In the genomic region with DNA sequence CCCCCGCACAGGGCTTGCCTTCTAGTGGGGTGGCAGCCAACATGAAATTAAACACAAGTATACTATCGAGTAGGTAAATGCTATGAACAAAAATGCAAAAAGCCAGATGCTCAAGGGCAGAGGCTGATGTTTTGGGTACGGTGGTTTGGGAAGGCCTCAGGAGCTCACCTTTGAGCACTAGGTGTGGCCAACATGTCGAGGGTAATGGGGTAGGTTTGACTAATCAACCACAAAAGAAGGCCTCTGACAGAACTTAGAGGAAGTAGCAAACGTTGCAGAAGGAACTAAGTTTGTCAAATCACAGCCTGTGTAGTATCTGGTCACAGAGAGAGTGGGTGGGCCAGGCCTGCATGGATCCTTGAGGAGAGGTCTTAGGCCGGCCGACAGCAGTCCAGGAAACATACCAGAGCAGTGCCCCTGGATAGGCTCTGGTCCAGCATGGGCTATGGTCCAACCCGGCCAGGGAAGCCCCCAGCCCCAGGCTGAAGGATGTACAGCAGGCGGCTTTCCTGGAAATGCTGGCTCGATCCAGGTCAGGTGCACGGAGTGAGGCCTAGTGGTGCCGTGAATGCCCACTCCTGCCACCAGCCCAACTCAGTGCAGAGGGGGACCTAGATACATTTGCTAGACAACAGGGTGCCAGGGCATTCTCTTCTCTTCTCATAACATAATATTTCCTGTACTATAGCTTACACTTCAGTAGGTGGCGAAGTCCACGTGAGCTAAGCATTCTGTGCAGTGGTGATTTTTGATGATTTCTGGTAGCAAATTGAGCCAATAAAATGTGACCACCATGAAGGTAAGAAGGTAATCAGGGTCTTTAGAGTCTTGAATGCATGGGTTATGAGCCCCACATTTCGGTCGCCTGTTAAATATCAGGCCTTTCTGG, we compare ENCODE assay signal across 8 cellular contexts. TPM values are rescaled to one million over a fixed set of nuclear protein-coding genes. Genes with fewer than 3 reads are reported as not detected.
A peak's percentile ranks its signal among the peaks of the same experiment; 100 is the strongest.
DNase-seq lines count a peak whose midpoint lies in the region; ATAC-seq and TF ChIP-seq lines count a peak whose summit lies in the region.

No MANE protein-coding gene starts in this region.

- 84% methylated on average over 16 of the region's 16 CpGs for WGBS in liver

- H3K36me3 ChIP-seq in liver (ENCODE audit: control insufficient read depth in 4 of 4, insufficient read depth in 3 of 4, low read depth in 1 of 4, low read length in 3 of 4), result no peaks in the 10 kb centered on the region
- H3K36me3 ChIP-seq in OCI-LY7 (ENCODE audit: insufficient read depth, low read length), result no peaks in the 10 kb centered on the region

- H3K79me2 ChIP-seq in OCI-LY7 (ENCODE audit: insufficient read depth, low read depth, low read length), result no peaks in the 10 kb centered on the region

- H3K27ac ChIP-seq in liver (ENCODE audit: low read depth in 1 of 2, low read length in 2 of 2) (peak overlapping the region; percentile 58 to 81), OCI-LY7 (ENCODE audit: low read depth, low read length, poor library complexity, severe bottlenecking) (no peak overlapping the region)

- no peak for TF ChIP-seq RAD21 in liver (IDR thresholded peaks at IDR 0.05)

- peaks cover 3% of the 10 kb centered on the region for H3K27me3 Mint-ChIP-seq in T-helper 2 cell treated with Interferon-gamma antibody and Interleukin-4, amounts not matched to agents 5 μg/mL and 100 μg/mL, for 36 hours (ENCODE audit: low read depth)

- peaks cover 1% of the 10 kb centered on the region for H3K36me3 Mint-ChIP-seq in T-helper 2 cell treated with Interferon-gamma antibody and Interleukin-4, amounts not matched to agents 5 μg/mL and 100 μg/mL, for 36 hours (ENCODE audit: low read depth)

- TF ChIP-seq CTCF in liver (IDR thresholded peaks at IDR 0.05; ENCODE audit: low read depth, low read length, missing input control) (no peak), OCI-LY7 (conservative IDR thresholded peaks at IDR 0.05; ENCODE audit: low read length) (no peak)

- H2AFZ ChIP-seq in OCI-LY7 (ENCODE audit: low read length), result no peak overlapping the region

- intact Hi-C loops in OCI-LY7 (cut with micrococcal nuclease; ENCODE audit: unreplicated experiment), result no loop called here

- CTCF ChIA-PET in OCI-LY7 (lab: Charles Lee; ENCODE audit: unreplicated experiment), result no interaction called here

- no peak overlapping the region for H3K4me2 ChIP-seq in OCI-LY7 (ENCODE audit: low read length)

- H3K9me3 Mint-ChIP-seq in T-helper 2 cell treated with Interferon-gamma antibody and Interleukin-4, amounts not matched to agents 5 μg/mL and 100 μg/mL, for 36 hours, result no peaks in the 10 kb centered on the region

- H3K27ac Mint-ChIP-seq in T-helper 2 cell treated with Interferon-gamma antibody and Interleukin-4, amounts not matched to agents 5 μg/mL and 100 μg/mL, for 36 hours, result peak overlapping the region; percentile 83

- ATAC-seq in GM18511 (IDR thresholded peaks at IDR 0.05; ENCODE audit: unreplicated experiment), result peak; percentile 75
- peak; percentile 89 for ATAC-seq in HG02938 (IDR thresholded peaks at IDR 0.05; ENCODE audit: unreplicated experiment)

- DNase-seq in T-helper 2 cell treated with Interferon-gamma antibody and Interleukin-4, amounts not matched to agents 5 μg/mL and 100 μg/mL, for 36 hours (ENCODE audit: low spot score), result peak; percentile 35
- DNase-seq in NCI-H82 (lab: John Stamatoyannopoulos, UW), result no peak
- no peak for DNase-seq in stimulated activated CD4-positive, alpha-beta T cell treated with anti-CD3 and anti-CD28 coated beads, Interleukin-15, amount 100 ng/mL, for 24 hours
- no peak for DNase-seq in HK-2 (ENCODE audit: unreplicated experiment)
- DNase-seq in OCI-LY7 (ENCODE audit: low spot score), result no peak

- POLR2A ChIA-PET in OCI-LY7 (lab: Charles Lee), result no interaction called here

- peaks cover 55% of the 10 kb centered on the region for H3K4me1 Mint-ChIP-seq in T-helper 2 cell treated with Interferon-gamma antibody and Interleukin-4, amounts not matched to agents 5 μg/mL and 100 μg/mL, for 36 hours (ENCODE audit: low read depth)

- H3K4me1 ChIP-seq in liver (ENCODE audit: control insufficient read depth in 4 of 4, insufficient read depth in 4 of 4, low read length in 3 of 4) (peaks cover 0 to 3% (median 2%) of the 10 kb centered on the region in 4 donors), OCI-LY7 (ENCODE audit: insufficient read depth, low read length, poor library complexity, severe bottlenecking) (no peaks in the 10 kb centered on the region)

- H3K9ac ChIP-seq in liver (ENCODE audit: low read depth in 1 of 2, low read length in 2 of 2), result no peak overlapping the region

- no peaks in the 10 kb centered on the region for H4K20me1 ChIP-seq in OCI-LY7 (ENCODE audit: insufficient read depth, low read length)

- H3K9me3 ChIP-seq in liver (ENCODE audit: control insufficient read depth in 4 of 4, low read length in 3 of 4) (no peaks in the 10 kb centered on the region), OCI-LY7 (ENCODE audit: low read length) (no peaks in the 10 kb centered on the region)

- H3K27me3 ChIP-seq in liver (ENCODE audit: control insufficient read depth in 4 of 4, insufficient read depth in 4 of 4, low read length in 3 of 4), result no peaks in the 10 kb centered on the region

- no TSS peak for BruUV-seq in OCI-LY7 (replicated peaks; lab: Mats Ljungman, UMichigan)

- H3K4me3 ChIP-seq in liver (ENCODE audit: low read depth in 1 of 3, low read length in 3 of 3) (no peak overlapping the region), OCI-LY7 (ENCODE audit: low read depth, low read length, poor library complexity, severe bottlenecking) (no peak overlapping the region)

- peak overlapping the region; percentile 52 for H3K4me3 Mint-ChIP-seq in T-helper 2 cell treated with Interferon-gamma antibody and Interleukin-4, amounts not matched to agents 5 μg/mL and 100 μg/mL, for 36 hours

- H3K9me2 ChIP-seq in OCI-LY7 (ENCODE audit: insufficient read depth, low read length), result no peaks in the 10 kb centered on the region

TF ChIP-seq in liver, 16 proteins besides CTCF, POLR2A, EP300 and RAD21:
- TF ChIP-seq, protein P1, sequence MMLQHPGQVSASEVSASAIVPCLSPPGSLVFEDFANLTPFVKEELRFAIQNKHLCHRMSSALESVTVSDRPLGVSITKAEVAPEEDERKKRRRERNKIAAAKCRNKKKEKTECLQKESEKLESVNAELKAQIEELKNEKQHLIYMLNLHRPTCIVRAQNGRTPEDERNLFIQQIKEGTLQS (IDR thresholded peaks at IDR 0.05), result no peak
- TF ChIP-seq HNF4A (conservative IDR thresholded peaks at IDR 0.05) (no peak), FOXA2 (IDR thresholded peaks at IDR 0.05) (no peak), RXRA (IDR thresholded peaks at IDR 0.05) (no peak), GABPA (IDR thresholded peaks at IDR 0.05 in 1 of 2, conservative IDR thresholded peaks at IDR 0.05 in 1 of 2) (no peak), MAX (IDR thresholded peaks at IDR 0.05) (no peak), SP1 (IDR thresholded peaks at IDR 0.05) (no peak), HNF4G (IDR thresholded peaks at IDR 0.05) (no peak), ZBTB33 (IDR thresholded peaks at IDR 0.05) (no peak), JUND (IDR thresholded peaks at IDR 0.05) (no peak), FOXA1 (IDR thresholded peaks at IDR 0.05) (no peak), YY1 (IDR thresholded peaks at IDR 0.05) (no peak), NR2F2 (IDR thresholded peaks at IDR 0.05) (no peak)
- TF ChIP-seq, protein P2, sequence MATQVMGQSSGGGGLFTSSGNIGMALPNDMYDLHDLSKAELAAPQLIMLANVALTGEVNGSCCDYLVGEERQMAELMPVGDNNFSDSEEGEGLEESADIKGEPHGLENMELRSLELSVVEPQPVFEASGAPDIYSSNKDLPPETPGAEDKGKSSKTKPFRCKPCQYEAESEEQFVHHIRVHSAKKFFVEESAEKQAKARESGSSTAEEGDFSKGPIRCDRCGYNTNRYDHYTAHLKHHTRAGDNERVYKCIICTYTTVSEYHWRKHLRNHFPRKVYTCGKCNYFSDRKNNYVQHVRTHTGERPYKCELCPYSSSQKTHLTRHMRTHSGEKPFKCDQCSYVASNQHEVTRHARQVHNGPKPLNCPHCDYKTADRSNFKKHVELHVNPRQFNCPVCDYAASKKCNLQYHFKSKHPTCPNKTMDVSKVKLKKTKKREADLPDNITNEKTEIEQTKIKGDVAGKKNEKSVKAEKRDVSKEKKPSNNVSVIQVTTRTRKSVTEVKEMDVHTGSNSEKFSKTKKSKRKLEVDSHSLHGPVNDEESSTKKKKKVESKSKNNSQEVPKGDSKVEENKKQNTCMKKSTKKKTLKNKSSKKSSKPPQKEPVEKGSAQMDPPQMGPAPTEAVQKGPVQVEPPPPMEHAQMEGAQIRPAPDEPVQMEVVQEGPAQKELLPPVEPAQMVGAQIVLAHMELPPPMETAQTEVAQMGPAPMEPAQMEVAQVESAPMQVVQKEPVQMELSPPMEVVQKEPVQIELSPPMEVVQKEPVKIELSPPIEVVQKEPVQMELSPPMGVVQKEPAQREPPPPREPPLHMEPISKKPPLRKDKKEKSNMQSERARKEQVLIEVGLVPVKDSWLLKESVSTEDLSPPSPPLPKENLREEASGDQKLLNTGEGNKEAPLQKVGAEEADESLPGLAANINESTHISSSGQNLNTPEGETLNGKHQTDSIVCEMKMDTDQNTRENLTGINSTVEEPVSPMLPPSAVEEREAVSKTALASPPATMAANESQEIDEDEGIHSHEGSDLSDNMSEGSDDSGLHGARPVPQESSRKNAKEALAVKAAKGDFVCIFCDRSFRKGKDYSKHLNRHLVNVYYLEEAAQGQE (IDR thresholded peaks at IDR 0.05), result no peak

RNA-seq across cellular contexts. Expression of gene CD93, which starts 56.3 kb away (rescaled TPM):
- total RNA-seq in liver (10 to 100 TPM; 15.0 to 16.0 TPM), OCI-LY7 (2022) (not detected in 2 replicates)
- polyA plus RNA-seq in liver, result 1 to 10 TPM; 1.5 to 8.7 TPM
- not detected in 2 replicates for total RNA-seq in OCI-LY7 (2014; rRNA removed; shearing (Covaris generic))

Comparison
In these comparisons a context has a peak if more than half of its experiments do, and no peak if none do; other contexts are left out.
1. RNA of gene CD93, which starts 56.3 kb away (total RNA-seq): 15.0 to 16.0 TPM in liver; not detected in OCI-LY7; every median in the first group is over 10 times any median in the second.